ENCODE assay signal across 20 cellular contexts in the genomic region with DNA sequence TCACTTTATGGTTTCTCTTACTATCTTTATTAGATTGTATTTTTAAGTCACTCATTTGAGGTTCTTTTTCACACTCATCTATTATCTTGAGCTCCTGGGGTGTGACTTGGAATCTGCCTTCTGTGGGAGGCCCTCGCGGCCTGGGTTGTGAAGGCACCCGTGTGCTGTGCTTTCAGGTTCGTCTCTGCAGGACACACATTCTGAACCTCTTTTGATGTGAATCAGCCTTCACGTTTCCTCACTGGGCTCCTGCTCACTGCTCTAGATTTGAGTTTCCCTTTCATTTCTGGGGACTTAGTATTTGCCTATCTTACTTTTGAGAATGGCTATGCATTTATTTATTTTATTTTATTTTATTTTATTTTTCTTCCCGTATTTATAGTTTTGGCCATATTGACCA.
"Had no signal": no experiment of that assay in that cellular context is flagged by ENCODE, and none has a peak within 500 bp of the region (broad histone marks: within the 10 kb centered on the region; RNA-seq: fewer than 3 reads in every experiment).

No MANE protein-coding gene starts in this region.

- ATAC-seq: activated CD8-positive, alpha-beta T cell treated with anti-CD3 and anti-CD28 coated beads for 36 hours; left lobe of liver had no signal

- H3K4me3 ChIP-seq: cardiac muscle cell, lung, thyroid gland had no signal

- DNase-seq: activated CD4-positive, alpha-beta T cell treated with anti-CD3 and anti-CD28 coated beads for 48 hours; activated CD4-positive, CD25-positive, alpha-beta regulatory T cell; activated CD8-positive, alpha-beta T cell treated with anti-CD3 and anti-CD28 coated beads for 36 hours; activated naive CD4-positive, alpha-beta T cell treated with Interleukin-2 at 50 U/mL for 16 hours; activated naive CD8-positive, alpha-beta T cell treated with anti-CD3 and anti-CD28 coated beads, Interleukin-2, amount 10 ng/mL, durations not matched to agents 7 days and 5 days; activated T-cell treated with anti-CD3 and anti-CD28 coated beads, Interleukin-2, amount 50 U/mL, for 24 hours; amygdala; erythroblast; foreskin melanocyte; glutamatergic neuron; hypothalamus; kidney; midbrain; occipital lobe; posterior cingulate gyrus; stimulated activated naive CD4-positive, alpha-beta T cell treated with Interleukin-2 at 50 U/mL for 16 hours; thyroid gland had no signal
